Comparison of ENCODE assay signal across 18 cellular contexts in genomic region chr18:59202258-59202820, GRCh38. TPM values are rescaled to one million over a fixed set of nuclear protein-coding genes. Genes with fewer than 3 reads are reported as not detected.
"Had no signal": no experiment of that assay in that cellular context is flagged by ENCODE, and none has a peak within 500 bp of the region (broad histone marks: within the 10 kb centered on the region; RNA-seq: fewer than 3 reads in every experiment).

No MANE protein-coding gene starts in this region.

- H3K4me3 ChIP-seq: cardiac muscle cell, esophagus muscularis mucosa, right atrium auricular region, skin epidermis had no signal

- H3K4me1 ChIP-seq: esophagus muscularis mucosa, right atrium auricular region had no signal

- DNase-seq: activated CD4-positive, CD25-positive, alpha-beta regulatory T cell treated with anti-CD3 and anti-CD28 coated beads, Interleukin-2, amount 50 U/mL, for 72 hours; activated CD8-positive, alpha-beta memory T cell treated with anti-CD3 and anti-CD28 coated beads, Interleukin-2, amount 50 U/mL, for 4 hours; activated CD8-positive, alpha-beta T cell treated with anti-CD3 and anti-CD28 coated beads for 36 hours; activated naive CD4-positive, alpha-beta T cell treated with Interleukin-2 at 50 U/mL for 16 hours; activated naive CD8-positive, alpha-beta T cell treated with anti-CD3 and anti-CD28 coated beads, Interleukin-2, amount 50 U/mL, for 24 hours; glutamatergic neuron; left colon; natural killer cell; stimulated activated CD4-positive, alpha-beta T cell treated with anti-CD3 and anti-CD28 coated beads, Interleukin-4, amount 100 ng/mL, for 4 hours had no signal

- H3K27ac Mint-ChIP-seq: activated CD8-positive, alpha-beta T cell treated with anti-CD3 and anti-CD28 coated beads for 36 hours; activated naive CD8-positive, alpha-beta T cell treated with anti-CD3 and anti-CD28 coated beads, Interleukin-2, amount 50 U/mL, for 24 hours; activated T-helper 1 cell treated with anti-CD3 and anti-CD28 coated beads, Interleukin-12 subunit alpha, Interleukin-12 subunit beta, Interleukin-2, Interleukin-4 antibody, amounts not matched to agents 30 ng/mL and 10 ng/mL and 1 ng/mL, durations not matched to agents 14 hours and 24 hours and 36 hours; natural killer cell had no signal

- ATAC-seq: activated CD8-positive, alpha-beta T cell treated with anti-CD3 and anti-CD28 coated beads for 36 hours; activated naive CD8-positive, alpha-beta T cell treated with anti-CD3 and anti-CD28 coated beads, Interleukin-2, amount 50 U/mL, for 24 hours; left colon; natural killer cell had no signal

- H3K9me3 ChIP-seq: esophagus muscularis mucosa, right atrium auricular region had no signal

- H3K4me3 Mint-ChIP-seq: activated CD8-positive, alpha-beta T cell treated with anti-CD3 and anti-CD28 coated beads for 36 hours; activated naive CD8-positive, alpha-beta T cell treated with anti-CD3 and anti-CD28 coated beads, Interleukin-2, amount 50 U/mL, for 24 hours; activated T-helper 1 cell treated with anti-CD3 and anti-CD28 coated beads, Interleukin-12 subunit alpha, Interleukin-12 subunit beta, Interleukin-2, Interleukin-4 antibody, amounts not matched to agents 30 ng/mL and 10 ng/mL and 1 ng/mL, durations not matched to agents 14 hours and 24 hours and 36 hours; natural killer cell had no signal

- H3K36me3 ChIP-seq: cardiac muscle cell, esophagus muscularis mucosa, right atrium auricular region had no signal

- H3K36me3 Mint-ChIP-seq: natural killer cell had no signal

- H3K27ac ChIP-seq: cardiac muscle cell, esophagus muscularis mucosa, right atrium auricular region had no signal

- H3K27me3 ChIP-seq: esophagus muscularis mucosa, right atrium auricular region had no signal

- H3K4me1 Mint-ChIP-seq: activated naive CD8-positive, alpha-beta T cell treated with anti-CD3 and anti-CD28 coated beads, Interleukin-2, amount 50 U/mL, for 24 hours; natural killer cell had no signal

- H3K9me3 Mint-ChIP-seq: activated CD8-positive, alpha-beta T cell treated with anti-CD3 and anti-CD28 coated beads for 36 hours; activated naive CD8-positive, alpha-beta T cell treated with anti-CD3 and anti-CD28 coated beads, Interleukin-2, amount 50 U/mL, for 24 hours; activated T-helper 1 cell treated with anti-CD3 and anti-CD28 coated beads, Interleukin-12 subunit alpha, Interleukin-12 subunit beta, Interleukin-2, Interleukin-4 antibody, amounts not matched to agents 30 ng/mL and 10 ng/mL and 1 ng/mL, durations not matched to agents 14 hours and 24 hours and 36 hours; natural killer cell had no signal

RNA-seq across cellular contexts. Expression of gene GRP, which starts 17.6 kb away (rescaled TPM):
- total RNA-seq: activated CD8-positive, alpha-beta T cell treated with anti-CD3 and anti-CD28 coated beads for 36 hours; activated T-helper 1 cell treated with anti-CD3 and anti-CD28 coated beads, Interleukin-12 subunit alpha, Interleukin-12 subunit beta, Interleukin-2, Interleukin-4 antibody, amounts not matched to agents 30 ng/mL and 10 ng/mL and 1 ng/mL, durations not matched to agents 14 hours and 24 hours and 36 hours; astrocyte; fibroblast of villous mesenchyme; mucosa of gallbladder; natural killer cell; posterior vena cava; right atrium auricular region had no signal
- polyA plus RNA-seq: cardiac muscle cell had no signal
